Comparison of ENCODE assay signal across 8 cellular contexts in the genomic region with DNA sequence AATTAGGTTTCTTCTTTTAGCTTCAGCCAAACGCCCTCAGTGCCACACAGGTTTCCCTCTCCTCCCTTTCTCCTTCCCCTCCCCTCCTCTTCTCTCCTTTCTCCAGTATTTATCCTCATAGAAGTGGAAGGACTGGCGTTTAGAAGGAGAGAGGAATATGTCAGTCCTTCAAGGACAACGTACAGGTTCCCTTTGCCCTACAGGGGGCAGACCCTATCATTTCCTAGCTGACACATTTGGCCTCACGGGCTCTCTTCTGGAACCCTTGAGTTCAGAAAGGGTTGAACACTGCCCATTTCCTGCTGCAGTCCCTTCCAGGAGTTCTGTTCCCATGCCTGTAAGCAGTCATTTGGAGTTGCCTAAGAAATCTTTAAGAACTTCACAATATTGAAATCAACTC. TPM values are rescaled to one million over a fixed set of nuclear protein-coding genes. Genes with fewer than 3 reads are reported as not detected.
DNase-seq lines count a peak whose midpoint lies in the region; ATAC-seq and TF ChIP-seq lines count a peak whose summit lies in the region.
"Had no signal": no experiment of that assay in that cellular context is flagged by ENCODE, and none has a peak within 500 bp of the region (broad histone marks: within the 10 kb centered on the region; RNA-seq: fewer than 3 reads in every experiment).

No MANE protein-coding gene starts in this region.

- in situ Hi-C loops in SK-MEL-5 (cut with HindIII; ENCODE audit: low pct_unique_long_range_greater_than_20kb, low sequenced_read_pairs) = no loop called here

- TF ChIP-seq CTCF in DOHH2 (IDR thresholded peaks at IDR 0.05; ENCODE audit: low read depth, low read length, poor library complexity, severe bottlenecking) = peak; percentile 54

- DNase-seq in HT-29 (ENCODE audit: low spot score) = peak; percentile 16
- DNase-seq in SK-MEL-5 (ENCODE audit: low read depth, low spot score) = peak; percentile 68
- peak; percentile 40 for DNase-seq in kidney tubule cell (ENCODE audit: low spot score)
- no peak for DNase-seq in activated CD4-positive, alpha-beta T cell treated with anti-CD3 and anti-CD28 coated beads for 48 hours
- DNase-seq: activated CD4-positive, alpha-beta T cell treated with anti-CD3 and anti-CD28 coated beads for 4 hours had no signal

- H3K9me3 ChIP-seq in DOHH2 (ENCODE audit: control insufficient read depth, insufficient read depth, low read length) = no peaks in the 10 kb centered on the region

- H4K20me1 ChIP-seq in DOHH2 (ENCODE audit: control insufficient read depth, insufficient read depth, low read depth, low read length) = no peaks in the 10 kb centered on the region

- H3K4me2 ChIP-seq in DOHH2 (ENCODE audit: low read length) = no peak overlapping the region

- no peaks in the 10 kb centered on the region for H3F3A ChIP-seq in DOHH2 (ENCODE audit: control insufficient read depth, insufficient read depth)

- H3K4me3 ChIP-seq in DOHH2 (ENCODE audit: low read length) = no peak overlapping the region

- peaks cover 52% of the 10 kb centered on the region for H3K27me3 ChIP-seq in DOHH2 (ENCODE audit: control insufficient read depth, low read length)

- H3K4me1 ChIP-seq in DOHH2 (ENCODE audit: control insufficient read depth, low read length) = peaks cover 7% of the 10 kb centered on the region; the same call in 1 of the 2 replicates

- no peaks in the 10 kb centered on the region for H3K9me2 ChIP-seq in DOHH2 (replicated peaks; ENCODE audit: control insufficient read depth, low read length)

- H3K27ac ChIP-seq in DOHH2 (ENCODE audit: low read depth, low read length) = no peak overlapping the region

- no peaks in the 10 kb centered on the region for H3K36me3 ChIP-seq in DOHH2 (ENCODE audit: control insufficient read depth, low read length)

- H3K79me2 ChIP-seq in DOHH2 (ENCODE audit: control insufficient read depth, low read length) = no peaks in the 10 kb centered on the region

- ATAC-seq in HG02610 (IDR thresholded peaks at IDR 0.05; ENCODE audit: unreplicated experiment) (no peak), HG02884 (IDR thresholded peaks at IDR 0.05; ENCODE audit: unreplicated experiment) (no peak)

RNA-seq across cellular contexts. Expression of a gene that starts 46.1 kb away (rescaled TPM):
- total RNA-seq in HT-29 (2014; rRNA removed; shearing (Covaris generic)) = 48.2 and 55.4 TPM in 2 replicates
- 19.7 and 20.8 TPM in 2 replicates for total RNA-seq in SK-MEL-5 (2014; rRNA removed; shearing (Covaris generic))
- 40.7 and 44.5 TPM in 2 replicates for polyA plus RNA-seq in SK-MEL-5 (2015; cell fraction: cytosol; rRNA removed)
- polyA plus RNA-seq in SK-MEL-5 (2015; cell fraction: nucleus; rRNA removed) = 236 and 289 TPM in 2 replicates
